In the genomic region with DNA sequence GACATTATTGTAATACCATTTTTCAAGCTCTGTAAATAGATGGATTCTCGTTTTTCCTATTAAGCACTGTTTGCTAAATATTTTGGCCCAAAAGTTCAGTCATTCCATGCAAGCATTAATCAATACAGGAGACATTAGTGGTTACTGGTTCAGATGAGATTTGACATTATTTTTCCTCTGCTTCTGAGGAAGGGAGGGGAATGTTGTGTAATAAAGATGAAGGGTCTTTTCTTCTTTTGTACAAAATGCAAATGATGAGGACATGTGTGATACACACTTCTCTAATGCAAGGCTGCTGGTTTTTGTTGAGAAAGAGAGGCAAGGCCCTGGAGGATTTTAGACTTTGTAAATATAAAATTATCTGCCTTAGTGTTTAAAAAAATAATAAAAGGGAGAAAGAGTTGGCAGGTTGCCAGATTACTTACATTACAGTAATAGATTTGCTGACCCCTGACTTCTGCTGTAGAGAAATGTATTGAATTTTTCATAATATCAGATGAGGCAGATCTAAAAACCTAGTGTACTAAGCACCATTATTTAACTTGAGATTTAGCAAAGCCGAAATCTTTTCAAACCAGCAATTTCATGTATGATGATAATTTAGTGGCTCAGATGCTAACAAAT, we compare ENCODE assay signal across 9 cellular contexts.
DNase-seq lines count a peak whose midpoint lies in the region; FAIRE-seq and TF ChIP-seq lines count a peak whose summit lies in the region.
"Had no signal": no experiment of that assay in that cellular context is flagged by ENCODE, and none has a peak within 500 bp of the region (broad histone marks: within the 10 kb centered on the region; RNA-seq: fewer than 3 reads in every experiment).

No MANE protein-coding gene starts in this region.

- no peaks in the 10 kb centered on the region for H3K9me2 ChIP-seq in MM.1S (replicated peaks; ENCODE audit: insufficient read depth, low read length)

- H3K4me2 ChIP-seq in MM.1S (ENCODE audit: low read depth, low read length) = no peak overlapping the region

- H3K27ac ChIP-seq in coronary artery (peak overlapping the region; percentile 59 to 92), skeletal muscle tissue (ENCODE audit: low read depth, low read length) (peak overlapping the region; percentile 87), MM.1S (ENCODE audit: low read length) (no peak overlapping the region)

- DNase-seq in NCI-H2171 treated with DMSO at 0.1 percent for 48 hours (lab: John Stamatoyannopoulos, UW) = peak; percentile 18
- no peak for DNase-seq in NCI-H2171 (lab: John Stamatoyannopoulos, UW)
- DNase-seq in NCI-H146 treated with DMSO at 0.1 percent for 48 hours (lab: John Stamatoyannopoulos, UW; ENCODE audit: unreplicated experiment) = peak; percentile 33
- DNase-seq in coronary artery (ENCODE audit: low spot score) = no peak
- DNase-seq in MM.1S = no peak
- DNase-seq in RCC 7860 (ENCODE audit: low spot score) = no peak
- DNase-seq in stimulated activated CD8-positive, alpha-beta memory T cell treated with anti-CD3 and anti-CD28 coated beads, Interleukin-4, amount 100 ng/mL, for 48 hours = no peak
- DNase-seq: MV-4-11 had no signal

- no peak for FAIRE-seq in RCC 7860 (lab: Jason Lieb, UNC)

- H3K4me3 ChIP-seq in coronary artery = no peak overlapping the region
- H3K4me3 ChIP-seq in skeletal muscle tissue (ENCODE audit: low read length in 3 of 3) = peak overlapping the region in 1 of 3 donors; percentile 4
- H3K4me3 ChIP-seq in MM.1S (ENCODE audit: low read length) = no peak overlapping the region

- peaks cover 4% of the 10 kb centered on the region; the same call in 1 of the 2 replicates for H4K20me1 ChIP-seq in MM.1S (ENCODE audit: insufficient read depth, low read length)

- H3F3A ChIP-seq in MM.1S (ENCODE audit: insufficient read depth, low read length) = no peaks in the 10 kb centered on the region

- no peaks in the 10 kb centered on the region for H3K9me3 ChIP-seq in skeletal muscle tissue (ENCODE audit: control insufficient read depth in 3 of 3, low read length in 3 of 3)
- no peaks in the 10 kb centered on the region for H3K9me3 ChIP-seq in MM.1S (replicated peaks; ENCODE audit: insufficient read depth, low read length)

- H3K9ac ChIP-seq in skeletal muscle tissue (ENCODE audit: low read depth in 1 of 3, low read length in 3 of 3) (no peak overlapping the region), MM.1S (ENCODE audit: low read length) (no peak overlapping the region)

- H2AFZ ChIP-seq in MM.1S (ENCODE audit: low read length) = no peak overlapping the region

- H3K27me3 ChIP-seq in skeletal muscle tissue (ENCODE audit: control insufficient read depth in 3 of 3, insufficient read depth in 3 of 3, low read length in 3 of 3) = no peaks in the 10 kb centered on the region
- no peaks in the 10 kb centered on the region for H3K27me3 ChIP-seq in MM.1S (replicated peaks; ENCODE audit: insufficient read depth, low read length)

- H3K79me2 ChIP-seq in MM.1S (ENCODE audit: low read length) = peaks cover 98% of the 10 kb centered on the region

- H3K4me1 ChIP-seq in skeletal muscle tissue (ENCODE audit: control insufficient read depth in 3 of 3, insufficient read depth in 3 of 3, low read length in 3 of 3) (peaks cover 58 to 60% (median 59%) of the 10 kb centered on the region in 3 donors), MM.1S (ENCODE audit: low read length) (peaks cover 12% of the 10 kb centered on the region)

- H3K36me3 ChIP-seq in skeletal muscle tissue (ENCODE audit: control insufficient read depth in 3 of 3, insufficient read depth in 3 of 3, low read length in 3 of 3) (peaks cover 11 to 22% (median 12%) of the 10 kb centered on the region in 3 donors), MM.1S (replicated peaks; ENCODE audit: insufficient read depth, low read length) (peaks cover 20% of the 10 kb centered on the region)

- no peak for TF ChIP-seq CTCF in coronary artery (IDR thresholded peaks at IDR 0.05)
- TF ChIP-seq CTCF in MM.1S (IDR thresholded peaks at IDR 0.05; ENCODE audit: low read length) = no peak

Comparison
In these comparisons a context has a peak if more than half of its experiments do, and no peak if none do; other contexts are left out.
1. DNase-seq: peak in NCI-H2171 treated with DMSO at 0.1 percent for 48 hours (single experiment) and NCI-H146 treated with DMSO at 0.1 percent for 48 hours (single experiment); none in NCI-H2171 (single experiment), coronary artery (single experiment), MM.1S (single experiment), RCC 7860 (single experiment) and stimulated activated CD8-positive, alpha-beta memory T cell treated with anti-CD3 and anti-CD28 coated beads, Interleukin-4, amount 100 ng/mL, for 48 hours (single experiment).